Comparison of ENCODE assay signal across 18 cellular contexts in genomic region chr2:109582928-109583895, GRCh38. TPM values are rescaled to one million over a fixed set of nuclear protein-coding genes. Genes with fewer than 3 reads are reported as not detected.
DNase-seq lines count a peak whose midpoint lies in the region; ATAC-seq, FAIRE-seq and TF ChIP-seq lines count a peak whose summit lies in the region.
"Had no signal": no experiment of that assay in that cellular context is flagged by ENCODE, and none has a peak within 500 bp of the region (broad histone marks: within the 10 kb centered on the region; RNA-seq: fewer than 3 reads in every experiment).

No MANE protein-coding gene starts in this region.

- FAIRE-seq in astrocyte (lab: Jason Lieb, UNC), result no peak

- no TSS peak for BruUV-seq in OCI-LY7 (replicated peaks; lab: Mats Ljungman, UMichigan)

- no peak overlapping the region for H3K4me3 ChIP-seq in astrocyte (ENCODE audit: insufficient read depth, low read depth, low read length)
- H3K4me3 ChIP-seq in OCI-LY7 (ENCODE audit: low read depth, low read length, poor library complexity, severe bottlenecking), result no peak overlapping the region
- H3K4me3 ChIP-seq: esophagus squamous epithelium, neural progenitor cell had no signal

- CTCF ChIA-PET in OCI-LY7 (lab: Charles Lee; ENCODE audit: unreplicated experiment), result no interaction called here

- no peak overlapping the region for H3K9ac ChIP-seq in astrocyte (ENCODE audit: low read length)
- H3K9ac ChIP-seq: neural progenitor cell had no signal

- H2AFZ ChIP-seq in astrocyte (ENCODE audit: low read depth, low read length) (no peak overlapping the region), OCI-LY7 (ENCODE audit: low read length) (no peak overlapping the region)
- H2AFZ ChIP-seq: neural progenitor cell had no signal

- H3K4me3 Mint-ChIP-seq in HFFc6 (no peak overlapping the region), astrocyte (ENCODE audit: unreplicated experiment) (no peak overlapping the region), neural crest cell (no peak overlapping the region)
- H3K4me3 Mint-ChIP-seq: activated naive CD8-positive, alpha-beta T cell treated with anti-CD3 and anti-CD28 coated beads, Interleukin-2, amount 50 U/mL, for 24 hours; neural progenitor cell; T-helper 17 cell had no signal

- H3K4me1 ChIP-seq in astrocyte (ENCODE audit: insufficient read depth, low read length) (no peaks in the 10 kb centered on the region), OCI-LY7 (ENCODE audit: insufficient read depth, low read length, poor library complexity, severe bottlenecking) (no peaks in the 10 kb centered on the region)
- H3K4me1 ChIP-seq: neural progenitor cell had no signal

- H4K20me1 ChIP-seq in astrocyte (ENCODE audit: insufficient read depth, low read length), result peaks cover 46% of the 10 kb centered on the region
- H4K20me1 ChIP-seq in OCI-LY7 (ENCODE audit: insufficient read depth, low read length), result no peaks in the 10 kb centered on the region

- H3K36me3 Mint-ChIP-seq in HFFc6 (ENCODE audit: low read depth), result peaks cover 24% of the 10 kb centered on the region
- peaks cover 13% of the 10 kb centered on the region for H3K36me3 Mint-ChIP-seq in astrocyte (ENCODE audit: low read depth, unreplicated experiment)
- peaks cover 24% of the 10 kb centered on the region for H3K36me3 Mint-ChIP-seq in neural crest cell (ENCODE audit: low read depth)

- H3K9me3 Mint-ChIP-seq in HFFc6 (no peaks in the 10 kb centered on the region), astrocyte (ENCODE audit: unreplicated experiment) (peaks cover 1% of the 10 kb centered on the region), neural crest cell (no peaks in the 10 kb centered on the region)
- H3K9me3 Mint-ChIP-seq: activated naive CD8-positive, alpha-beta T cell treated with anti-CD3 and anti-CD28 coated beads, Interleukin-2, amount 50 U/mL, for 24 hours; neural progenitor cell had no signal

- peak; percentile 61 for ATAC-seq in GM18519 (IDR thresholded peaks at IDR 0.05; ENCODE audit: low FRiP score, unreplicated experiment)
- ATAC-seq: activated naive CD8-positive, alpha-beta T cell treated with anti-CD3 and anti-CD28 coated beads, Interleukin-2, amount 50 U/mL, for 24 hours; T-helper 17 cell had no signal

- H3K9me3 ChIP-seq in astrocyte (ENCODE audit: insufficient read depth, low read depth, low read length) (no peaks in the 10 kb centered on the region), OCI-LY7 (ENCODE audit: low read length) (no peaks in the 10 kb centered on the region)
- H3K9me3 ChIP-seq: esophagus squamous epithelium had no signal

- POLR2A ChIA-PET in OCI-LY7 (lab: Charles Lee), result interaction anchor here (0.6 kb wide), 1 partner anchor 32 kb away, joined by 3 read pairs; no protein-coding TSS in a partner anchor

- H3K4me2 ChIP-seq in astrocyte (ENCODE audit: low read length) (no peak overlapping the region), OCI-LY7 (ENCODE audit: low read length) (no peak overlapping the region)
- H3K4me2 ChIP-seq: neural progenitor cell had no signal

- H3K27me3 Mint-ChIP-seq in HFFc6 (ENCODE audit: insufficient read depth) (peaks cover 1% of the 10 kb centered on the region; the same call in 1 of the 2 replicates), astrocyte (ENCODE audit: low read depth, unreplicated experiment) (no peaks in the 10 kb centered on the region), neural crest cell (ENCODE audit: low read depth) (no peaks in the 10 kb centered on the region)
- H3K27me3 Mint-ChIP-seq: T-helper 17 cell had no signal

- no peaks in the 10 kb centered on the region for H3K27me3 ChIP-seq in astrocyte (ENCODE audit: insufficient read depth, low read length)
- H3K27me3 ChIP-seq: esophagus squamous epithelium, neural progenitor cell had no signal

- H3K79me2 ChIP-seq in astrocyte (ENCODE audit: insufficient read depth, low read length) (peaks cover 51% of the 10 kb centered on the region), OCI-LY7 (ENCODE audit: insufficient read depth, low read depth, low read length) (no peaks in the 10 kb centered on the region)

- intact Hi-C loops in OCI-LY7 (cut with micrococcal nuclease; ENCODE audit: unreplicated experiment), result no loop called here

- H3K27ac Mint-ChIP-seq in HFFc6 (peak overlapping the region; percentile 22; the same call in 1 of the 2 replicates), astrocyte (ENCODE audit: unreplicated experiment) (no peak overlapping the region), neural crest cell (ENCODE audit: unreplicated experiment) (no peak overlapping the region)
- H3K27ac Mint-ChIP-seq: activated naive CD8-positive, alpha-beta T cell treated with anti-CD3 and anti-CD28 coated beads, Interleukin-2, amount 50 U/mL, for 24 hours; neural progenitor cell; T-helper 17 cell had no signal

- H3K4me1 Mint-ChIP-seq in HFFc6 (ENCODE audit: low read depth) (peaks cover 25% of the 10 kb centered on the region), astrocyte (ENCODE audit: low read depth, unreplicated experiment) (no peaks in the 10 kb centered on the region), neural crest cell (peaks cover 16% of the 10 kb centered on the region)
- H3K4me1 Mint-ChIP-seq: activated naive CD8-positive, alpha-beta T cell treated with anti-CD3 and anti-CD28 coated beads, Interleukin-2, amount 50 U/mL, for 24 hours had no signal

- H3K36me3 ChIP-seq in astrocyte (ENCODE audit: insufficient read depth, low read length) (peaks cover 16% of the 10 kb centered on the region), OCI-LY7 (ENCODE audit: insufficient read depth, low read length) (no peaks in the 10 kb centered on the region)

- peak; percentile 84 for DNase-seq in HFFc6
- DNase-seq in astrocyte (ENCODE audit: low read depth), result no peak
- no peak for DNase-seq in neural crest cell (ENCODE audit: low read depth, low spot score)
- DNase-seq in cortex of kidney (lab: John Stamatoyannopoulos, UW), result no peak
- DNase-seq in OCI-LY7 (ENCODE audit: low spot score), result no peak
- DNase-seq in GOT3 (lab: John Stamatoyannopoulos, UW), result no peak
- DNase-seq in GM19238 (ENCODE audit: insufficient read length, low spot score), result no peak
- DNase-seq: activated naive CD8-positive, alpha-beta T cell treated with anti-CD3 and anti-CD28 coated beads, Interleukin-2, amount 50 U/mL, for 24 hours; C1 segment of cervical spinal cord; DND-41; esophagus squamous epithelium; NCI-H146; NCI-H69; stimulated activated naive CD4-positive, alpha-beta T cell treated with Interleukin-2 at 50 U/mL for 16 hours; T-helper 17 cell had no signal

- no peaks in the 10 kb centered on the region for H3K9me2 ChIP-seq in OCI-LY7 (ENCODE audit: insufficient read depth, low read length)

- TF ChIP-seq CTCF in HFFc6 (IDR thresholded peaks at IDR 0.05) (peak; percentile 78), astrocyte (IDR thresholded peaks at IDR 0.05; ENCODE audit: insufficient read depth, low read depth, low read length) (peak; percentile 35), neural crest cell (conservative IDR thresholded peaks at IDR 0.05) (peak; percentile 42), OCI-LY7 (conservative IDR thresholded peaks at IDR 0.05; ENCODE audit: low read length) (no peak)

- H3K27ac ChIP-seq in astrocyte (ENCODE audit: low read depth, low read length) (no peak overlapping the region), OCI-LY7 (ENCODE audit: low read depth, low read length, poor library complexity, severe bottlenecking) (no peak overlapping the region)
- H3K27ac ChIP-seq: esophagus squamous epithelium, neural progenitor cell, RWPE1 had no signal

RNA-seq across cellular contexts. Expression of gene SEPTIN10, which starts 30.6 kb away (rescaled TPM):
- total RNA-seq in HFFc6 (2021; fragmentation: NEBNext Ultra II Directional; extraction: Animal tissue kit (Norgen Biotek cat#: 25700)), result 100 to 1,000 TPM; 102 to 127 (median 114) TPM
- 76.3 and 90.8 TPM in 2 replicates for total RNA-seq in astrocyte
- 99.5 and 104 TPM in 2 replicates for total RNA-seq in neural crest cell
- not detected in 2 replicates for total RNA-seq in OCI-LY7 (2014; rRNA removed; shearing (Covaris generic))
- total RNA-seq in OCI-LY7 (2022), result not detected in 2 replicates

RNA-seq across cellular contexts. Expression of gene SOWAHC, which starts 31.0 kb away (rescaled TPM):
- total RNA-seq in HFFc6 (2021; fragmentation: NEBNext Ultra II Directional; extraction: Animal tissue kit (Norgen Biotek cat#: 25700)), result 10 to 100 TPM in 4 of 6 experiments, 1 to 10 TPM in 2; 9.4 to 12.3 (median 10.4) TPM
- total RNA-seq in astrocyte (14.1 and 16.5 TPM in 2 replicates), neural crest cell (10.4 and 10.9 TPM in 2 replicates), OCI-LY7 (2022) (not detected in 2 replicates)
- not detected in 2 replicates for total RNA-seq in OCI-LY7 (2014; rRNA removed; shearing (Covaris generic))

Comparison
In these comparisons a context has a peak if more than half of its experiments do, and no peak if none do; other contexts are left out.
1. RNA of gene SEPTIN10, which starts 30.6 kb away (total RNA-seq): 102 to 127 TPM in HFFc6, 99.5 to 104 TPM in neural crest cell and 76.3 to 90.8 TPM in astrocyte; not detected in OCI-LY7; every median in the first group is over 10 times any median in the second.
2. RNA of gene SOWAHC, which starts 31.0 kb away (total RNA-seq): 14.1 to 16.5 TPM in astrocyte, 10.4 to 10.9 TPM in neural crest cell and 9.4 to 12.3 TPM in HFFc6; not detected in OCI-LY7; every median in the first group is over 10 times any median in the second.